ENCODE assay signal across 22 cellular contexts in genomic region chr16:17850626-17851265, GRCh38.
DNase-seq lines count a peak whose midpoint lies in the region; TF ChIP-seq lines count a peak whose summit lies in the region.
"Had no signal": no experiment of that assay in that cellular context is flagged by ENCODE, and none has a peak within 500 bp of the region (broad histone marks: within the 10 kb centered on the region; RNA-seq: fewer than 3 reads in every experiment).

No MANE protein-coding gene starts in this region.

- H3K4me3 ChIP-seq in HUES64 (ENCODE audit: low read length) (peak overlapping the region; percentile 30; the same call in 1 of the 2 replicates), osteoblast (ENCODE audit: insufficient read depth, low read length) (no peak overlapping the region)
- H3K4me3 ChIP-seq: breast epithelium, sigmoid colon, upper lobe of right lung had no signal

- DNase-seq in SK-N-DZ (ENCODE audit: low spot score) (peak; percentile 62), iPS-NIHi7 (ENCODE audit: extremely low spot score) (peak; percentile 29), osteoblast (ENCODE audit: insufficient read length, low spot score, missing footprints) (peak; percentile 69), NCI-H774 (lab: John Stamatoyannopoulos, UW) (no peak), activated gamma-delta T cell treated with Interleukin-2 at 50 U/mL for 16 hours (no peak), DMS79 (lab: John Stamatoyannopoulos, UW) (no peak)
- DNase-seq: activated B cell treated with CpG ODN at 0.5 μM for 24 hours; activated CD4-positive, alpha-beta T cell treated with anti-CD3 and anti-CD28 coated beads, Interleukin-2, amount 50 U/mL, for 1 hour; activated CD8-positive, alpha-beta memory T cell treated with anti-CD3 and anti-CD28 coated beads, Interleukin-2, amount 10 ng/mL, durations not matched to agents 7 days and 5 days; activated naive CD4-positive, alpha-beta T cell treated with Interleukin-2 at 50 U/mL for 16 hours; activated T-cell treated with anti-CD3 and anti-CD28 coated beads, Interleukin-2, amount 50 U/mL, for 48 hours; effector CD8-positive, alpha-beta T cell; EL; NCI-H187; NCI-H226; Right ventricle myocardium superior; sigmoid colon; stimulated activated CD4-positive, alpha-beta T cell treated with anti-CD3 and anti-CD28 coated beads, Interleukin-4, amount 100 ng/mL, for 24 hours; T-helper 9 cell; upper lobe of right lung had no signal

- no peaks in the 10 kb centered on the region for H3K27me3 ChIP-seq in HUES64 (ENCODE audit: insufficient read depth, low read length)
- peaks cover 12% of the 10 kb centered on the region for H3K27me3 ChIP-seq in osteoblast (ENCODE audit: insufficient read depth, low read length)
- H3K27me3 ChIP-seq: upper lobe of right lung had no signal

- no peaks in the 10 kb centered on the region for H3K79me2 ChIP-seq in osteoblast (ENCODE audit: insufficient read depth, low read length)

- no peaks in the 10 kb centered on the region for H4K20me1 ChIP-seq in osteoblast (ENCODE audit: insufficient read depth, low read length)

- H3K4me2 ChIP-seq in osteoblast (ENCODE audit: insufficient read depth, low read length) = no peak overlapping the region

- WGBS in HUES64 = 80% methylated on average over 15 of the region's 16 CpGs

- H3K36me3 ChIP-seq in HUES64 (ENCODE audit: insufficient read depth, low read length) (no peaks in the 10 kb centered on the region), osteoblast (ENCODE audit: insufficient read depth, low read length) (no peaks in the 10 kb centered on the region)
- H3K36me3 ChIP-seq: breast epithelium, sigmoid colon, upper lobe of right lung had no signal

- H3K9ac ChIP-seq in HUES64 (ENCODE audit: low read depth, low read length) = no peak overlapping the region

- H3K9me3 ChIP-seq in HUES64 (ENCODE audit: insufficient read depth, low read depth, low read length) (no peaks in the 10 kb centered on the region), osteoblast (ENCODE audit: low read depth, low read length) (no peaks in the 10 kb centered on the region)
- H3K9me3 ChIP-seq: sigmoid colon, upper lobe of right lung had no signal

- H2AFZ ChIP-seq in osteoblast (ENCODE audit: low read length) = no peak overlapping the region

- H3K27ac ChIP-seq in HUES64 (ENCODE audit: low read depth, low read length) (no peak overlapping the region), osteoblast (ENCODE audit: low read depth, low read length) (no peak overlapping the region)
- H3K27ac ChIP-seq: breast epithelium, sigmoid colon, upper lobe of right lung had no signal

- no peak for TF ChIP-seq CTCF in osteoblast (IDR thresholded peaks at IDR 0.05; ENCODE audit: extremely low read depth, low read depth, low read length)

- H3K4me1 ChIP-seq in HUES64 (ENCODE audit: insufficient read depth, low read length) (no peaks in the 10 kb centered on the region), osteoblast (ENCODE audit: insufficient read depth, low read length) (no peaks in the 10 kb centered on the region)
- H3K4me1 ChIP-seq: breast epithelium, sigmoid colon, upper lobe of right lung had no signal

Comparison
In these comparisons a context has a peak if more than half of its experiments do, and no peak if none do; other contexts are left out.
1. DNase-seq: peak in SK-N-DZ (single experiment), iPS-NIHi7 (single experiment) and osteoblast (single experiment); none in NCI-H774 (single experiment), activated gamma-delta T cell treated with Interleukin-2 at 50 U/mL for 16 hours (single experiment) and DMS79 (single experiment).